ENCODE assay signal across 9 cellular contexts in genomic region chr1:217088521-217089221, GRCh38.
DNase-seq lines count a peak whose midpoint lies in the region; ATAC-seq and TF ChIP-seq lines count a peak whose summit lies in the region.
"Had no signal": no experiment of that assay in that cellular context is flagged by ENCODE, and none has a peak within 500 bp of the region (broad histone marks: within the 10 kb centered on the region; RNA-seq: fewer than 3 reads in every experiment).

No MANE protein-coding gene starts in this region.

- H3K27me3 ChIP-seq in right cardiac atrium (ENCODE audit: control insufficient read depth, insufficient read depth) = no peaks in the 10 kb centered on the region

- in situ Hi-C loops in G401 (cut with HindIII; ENCODE audit: low sequenced_read_pairs) = no loop called here
- in situ Hi-C loops in astrocyte of the cerebellum (cut with HindIII; ENCODE audit: low sequenced_read_pairs) = no loop called here

- no peaks in the 10 kb centered on the region for H3K4me1 ChIP-seq in right cardiac atrium (ENCODE audit: control insufficient read depth, insufficient read depth, low read length)

- intact Hi-C loops in right cardiac atrium (cut with DNase I) (no loop called here), posterior cingulate gyrus (cut with DNase I) (loop anchor here (10.0 kb wide), 1 partner anchor 334 kb away; no protein-coding TSS in a partner anchor)

- peak; percentile 22 to 38 for ATAC-seq in right cardiac atrium
- ATAC-seq in HG03432 (IDR thresholded peaks at IDR 0.05; ENCODE audit: unreplicated experiment) = no peak

- DNase-seq in G401 (ENCODE audit: low spot score) (peak; percentile 31), astrocyte of the cerebellum (ENCODE audit: low read depth) (no peak), right cardiac atrium (no peak), renal cortical epithelial cell (ENCODE audit: low read depth) (peak; percentile 74), NCI-H345 (lab: John Stamatoyannopoulos, UW) (no peak), posterior cingulate gyrus (no peak)
- no peak for DNase-seq in central memory CD4-positive, alpha-beta T cell
- DNase-seq: activated CD8-positive, alpha-beta memory T cell treated with anti-CD3 and anti-CD28 coated beads, Interleukin-2, amount 50 U/mL, for 48 hours had no signal

- 18% methylated on average over 12 of the region's 12 CpGs for WGBS in right cardiac atrium

- no peak for TF ChIP-seq CTCF in astrocyte of the cerebellum (IDR thresholded peaks at IDR 0.05; ENCODE audit: low read depth, low read length, missing control alignments)

- peak overlapping the region; percentile 95 for H3K27ac ChIP-seq in right cardiac atrium (ENCODE audit: low read length)

- H3K4me3 ChIP-seq in astrocyte of the cerebellum (ENCODE audit: low read depth, low read length) (peak overlapping the region; percentile 52), right cardiac atrium (ENCODE audit: low read length) (peak overlapping the region; percentile 94)

- H3K9me3 ChIP-seq in right cardiac atrium (ENCODE audit: control insufficient read depth, low read length) = no peaks in the 10 kb centered on the region

Comparison
In these comparisons a context has a peak if more than half of its experiments do, and no peak if none do; other contexts are left out.
1. DNase-seq: peak in G401 (single experiment) and renal cortical epithelial cell (single experiment); none in astrocyte of the cerebellum (single experiment), right cardiac atrium (0 of 3), central memory CD4-positive, alpha-beta T cell (single experiment), NCI-H345 (single experiment) and posterior cingulate gyrus (0 of 10).